ENCODE assay signal across 8 cellular contexts in the genomic region with DNA sequence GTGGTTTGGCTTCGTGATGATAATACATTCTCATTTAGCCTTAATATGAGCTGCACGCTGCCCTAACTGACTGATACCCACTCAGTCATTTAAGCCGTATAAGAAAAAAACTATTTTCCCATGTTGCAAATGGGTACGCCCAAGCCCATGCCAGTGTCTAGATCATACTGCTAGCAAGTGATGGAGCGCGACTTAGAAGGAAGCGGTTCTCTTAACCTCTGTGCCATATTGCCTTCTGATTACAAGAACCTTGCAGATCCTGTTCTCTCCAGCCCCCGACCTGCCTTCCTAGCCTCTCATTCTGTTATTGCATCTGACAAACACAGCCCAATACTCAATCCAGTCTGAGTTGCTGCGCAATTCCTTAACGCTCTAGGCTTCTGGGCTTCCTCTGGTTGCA. TPM values are rescaled to one million over a fixed set of nuclear protein-coding genes. Genes with fewer than 3 reads are reported as not detected.
DNase-seq lines count a peak whose midpoint lies in the region; ATAC-seq, FAIRE-seq and TF ChIP-seq lines count a peak whose summit lies in the region.

No MANE protein-coding gene starts in this region.

- TF ChIP-seq EP300 in A549 (IDR thresholded peaks at IDR 0.05) (no peak), SK-N-SH (IDR thresholded peaks at IDR 0.05; ENCODE audit: borderline replicate concordance in 1 of 2, low read depth in 1 of 2, low read length in 1 of 2) (no peak)

- H3K9ac ChIP-seq in SK-N-SH (peak overlapping the region; percentile 92), neuronal stem cell (ENCODE audit: low read depth, low read length, poor library complexity) (peak overlapping the region; percentile 89)

- DNase-seq in A549 (ENCODE audit: low read depth in 1 of 2, low spot score in 1 of 2) (peak in 1 of 2 experiments; percentile 5), SK-N-SH (peak; percentile 22), neuronal stem cell (ENCODE audit: low spot score) (no peak), NCI-H2107 treated with DMSO at 0.1 percent for 48 hours (lab: John Stamatoyannopoulos, UW; ENCODE audit: unreplicated experiment) (no peak), cerebellar nuclear complex (lab: John Stamatoyannopoulos, UW) (no peak), occipital lobe (lab: John Stamatoyannopoulos, UW) (no peak)

- no peak overlapping the region for H2BK5ac ChIP-seq in neuronal stem cell (ENCODE audit: low read length)

- H3K4ac ChIP-seq in neuronal stem cell (ENCODE audit: low read length): no peak overlapping the region

- no peak overlapping the region for H2BK12ac ChIP-seq in neuronal stem cell (ENCODE audit: low read length)

- H3K4me3 ChIP-seq in A549 (peak overlapping the region; percentile 95), SK-N-SH (ENCODE audit: low read depth in 2 of 2, low read length in 1 of 2) (peak overlapping the region; percentile 89 to 97), esophagus (ENCODE audit: low read depth in 1 of 2, low read length in 2 of 2) (peak overlapping the region; percentile 94 to 97), neuronal stem cell (ENCODE audit: low read length in 2 of 2) (peak overlapping the region; percentile 67 to 96)

- ATAC-seq in A549: peak in 1 of 2 experiments; percentile 26; a peak in 3 of 6 replicates
- peak; percentile 14 for ATAC-seq in GM21526 (IDR thresholded peaks at IDR 0.05; ENCODE audit: low FRiP score, unreplicated experiment)

- H3K79me1 ChIP-seq in neuronal stem cell (ENCODE audit: low read depth, low read length): peaks cover 10% of the 10 kb centered on the region

- WGBS in A549 (ENCODE audit: missing lambda C conversion rate): 17% methylated on average over 10 of the region's 10 CpGs
- WGBS in SK-N-SH (ENCODE audit: low lambda C conversion rate): 3% methylated on average over 9 of the region's 10 CpGs
- WGBS in esophagus, 2 donors: 6 to 7% methylated on average over 10 of the region's 10 CpGs
- no CpG with 5 or more reads among the region's 10 CpGs for WGBS in neuronal stem cell (ENCODE audit: extremely low coverage in 2 of 2, insufficient read length in 2 of 2, insufficient replicate concordance in 1 of 2), 2 donors

- no peak for TF ChIP-seq CTCF in A549 (IDR thresholded peaks at IDR 0.05)
- TF ChIP-seq CTCF in SK-N-SH (IDR thresholded peaks at IDR 0.05): no peak

- H3F3A ChIP-seq in SK-N-SH (replicated peaks; ENCODE audit: insufficient read depth): no peaks in the 10 kb centered on the region

- peak overlapping the region; percentile 95 for H3K4me2 ChIP-seq in A549
- H3K4me2 ChIP-seq in SK-N-SH: peak overlapping the region; percentile 96
- peak overlapping the region; percentile 95 for H3K4me2 ChIP-seq in neuronal stem cell (ENCODE audit: insufficient read depth, low read length, poor library complexity, severe bottlenecking)

- CTCF ChIA-PET in A549 (lab: Yijun Ruan, JAX) (no interaction called here), SK-N-SH (lab: Yijun Ruan, JAX) (interaction anchor here (1.8 kb wide), 1 partner anchor 17 kb away, joined by 6 read pairs; no protein-coding TSS in a partner anchor)

- H3K36me3 ChIP-seq in SK-N-SH (replicated peaks in 1 of 2; ENCODE audit: control insufficient read depth in 1 of 2, insufficient read depth in 2 of 2, low read length in 1 of 2): peaks cover 8 to 11% of the 10 kb centered on the region in 2 experiments
- peaks cover 0 to 4% of the 10 kb centered on the region in 2 donors for H3K36me3 ChIP-seq in esophagus (ENCODE audit: control insufficient read depth in 2 of 2, insufficient read depth in 2 of 2, low read length in 1 of 2)
- peaks cover 1 to 27% of the 10 kb centered on the region in 2 donors for H3K36me3 ChIP-seq in neuronal stem cell (replicated peaks in 1 of 2; ENCODE audit: control insufficient read depth in 2 of 2, insufficient read depth in 2 of 2, low read length in 2 of 2)

- H3K79me2 ChIP-seq in SK-N-SH (ENCODE audit: insufficient read depth): peaks cover 99% of the 10 kb centered on the region

- H4K8ac ChIP-seq in neuronal stem cell (ENCODE audit: low read depth, low read length): no peak overlapping the region

- peak overlapping the region; percentile 83 to 93 for H3K27ac ChIP-seq in A549
- peak overlapping the region; percentile 69 to 83; a peak in 3 of 4 replicates for H3K27ac ChIP-seq in SK-N-SH (ENCODE audit: low read depth in 2 of 2, low read length in 1 of 2)
- peak overlapping the region; percentile 88 for H3K27ac ChIP-seq in esophagus (ENCODE audit: low read depth in 2 of 2, low read length in 1 of 2)
- H3K27ac ChIP-seq in neuronal stem cell (replicated peaks; ENCODE audit: low read length): no peak overlapping the region

- H2BK15ac ChIP-seq in neuronal stem cell (ENCODE audit: low read length): no peak overlapping the region

- H3K27me3 ChIP-seq in SK-N-SH (ENCODE audit: insufficient read depth) (no peaks in the 10 kb centered on the region), esophagus (ENCODE audit: control insufficient read depth in 1 of 2, insufficient read depth in 2 of 2, low read length in 2 of 2) (no peaks in the 10 kb centered on the region), neuronal stem cell (ENCODE audit: control insufficient read depth in 3 of 3, insufficient read depth in 3 of 3, low read depth in 1 of 3, low read length in 3 of 3) (no peaks in the 10 kb centered on the region)

- H2BK120ac ChIP-seq in neuronal stem cell (ENCODE audit: low read depth, low read length): no peak overlapping the region

- no peak overlapping the region for H3K14ac ChIP-seq in neuronal stem cell (ENCODE audit: low read length)

- H2AK5ac ChIP-seq in neuronal stem cell (ENCODE audit: low read depth, low read length): no peak overlapping the region

- H3K9me2 ChIP-seq in SK-N-SH: no peaks in the 10 kb centered on the region

- TF ChIP-seq RAD21 in A549 (conservative IDR thresholded peaks at IDR 0.05 in 1 of 2, IDR thresholded peaks at IDR 0.05 in 1 of 2) (no peak), SK-N-SH (IDR thresholded peaks at IDR 0.05; ENCODE audit: low read length) (no peak)

- H4K91ac ChIP-seq in neuronal stem cell (ENCODE audit: low read depth, low read length, poor library complexity): no peak overlapping the region

- no peaks in the 10 kb centered on the region for H3K9me3 ChIP-seq in A549
- no peaks in the 10 kb centered on the region for H3K9me3 ChIP-seq in SK-N-SH
- H3K9me3 ChIP-seq in esophagus (ENCODE audit: control insufficient read depth in 2 of 2, insufficient read depth in 1 of 2, low read depth in 1 of 2, low read length in 1 of 2): no peaks in the 10 kb centered on the region
- H3K9me3 ChIP-seq in neuronal stem cell (replicated peaks in 1 of 2; ENCODE audit: control insufficient read depth in 2 of 2, insufficient read depth in 1 of 2, low read depth in 1 of 2, low read length in 2 of 2): no peaks in the 10 kb centered on the region

- no peak overlapping the region for H3K23ac ChIP-seq in neuronal stem cell (ENCODE audit: low read depth, low read length, poor library complexity)

- H3K4me1 ChIP-seq in A549: peaks cover 15% of the 10 kb centered on the region
- peaks cover 0 to 15% of the 10 kb centered on the region in 2 experiments; a peak in 3 of 4 replicates for H3K4me1 ChIP-seq in SK-N-SH (ENCODE audit: control insufficient read depth in 1 of 2, insufficient read depth in 2 of 2, low read depth in 1 of 2, low read length in 1 of 2)
- H3K4me1 ChIP-seq in esophagus (ENCODE audit: control insufficient read depth in 2 of 2, insufficient read depth in 2 of 2, low read length in 1 of 2): peaks cover 5 to 7% of the 10 kb centered on the region in 2 donors
- peaks cover 7 to 8% of the 10 kb centered on the region in 2 donors for H3K4me1 ChIP-seq in neuronal stem cell (ENCODE audit: control insufficient read depth in 2 of 2, insufficient read depth in 1 of 2, low read depth in 1 of 2, low read length in 2 of 2)

- no peak for TF ChIP-seq POLR2A in A549 (IDR thresholded peaks at IDR 0.05; ENCODE audit: low read length)

- H3K18ac ChIP-seq in neuronal stem cell (ENCODE audit: low read length): no peak overlapping the region

- H4K20me1 ChIP-seq in SK-N-SH (ENCODE audit: insufficient read depth): no peaks in the 10 kb centered on the region; the same call in 1 of the 2 replicates

- POLR2A ChIA-PET in A549 (lab: Yijun Ruan, JAX) (no interaction called here), SK-N-SH (lab: Yijun Ruan, JAX) (no interaction called here)

- H2AFZ ChIP-seq in SK-N-SH (ENCODE audit: low read depth) (peak overlapping the region; percentile 79; the same call in 1 of the 2 replicates), neuronal stem cell (ENCODE audit: low read length) (peak overlapping the region; percentile 92)

- FAIRE-seq in A549 (lab: Jason Lieb, UNC): no peak

RNA-seq across cellular contexts. Expression of a gene that starts 0.6 kb away (rescaled TPM):
- polyA plus RNA-seq in A549 (2011; rRNA removed) (15.5 and 21.0 TPM in 2 replicates), A549 (2017; fragmentation: RNase III; extraction: RNeasy Plus Mini Kit Qiagen cat#74134 plus additional on column Dnase treatment) (13.3 to 13.5 TPM (median 13.4 TPM) in 3 replicates), SK-N-SH (2012; rRNA removed) (11.7 and 16.6 TPM in 2 replicates), esophagus (1 to 10 TPM; 5.0 to 8.0 TPM)
- 4.8 and 5.4 TPM in 2 replicates for polyA plus RNA-seq in A549 (2012; cell fraction: cytosol; rRNA removed)
- 6.6 and 11.8 TPM in 2 replicates for polyA plus RNA-seq in A549 (2012; cell fraction: nucleus; rRNA removed)
- polyA minus RNA-seq in A549 (2011; rRNA and poly(A)+ RNA removed): 9.5 and 15.6 TPM in 2 replicates
- 16.4 and 18.1 TPM in 2 replicates for polyA plus RNA-seq in SK-N-SH (2012; cell fraction: cytosol; rRNA removed)
- 25.3 and 39.5 TPM in 2 replicates for polyA plus RNA-seq in SK-N-SH (2012; cell fraction: nucleus; rRNA removed)
- 44.0 TPM for polyA plus RNA-seq in neuronal stem cell (2013, experiment 1 of 2)
- polyA plus RNA-seq in neuronal stem cell (2013, experiment 2 of 2): 43.6 TPM
- 48.2 TPM for total RNA-seq in occipital lobe

RNA-seq across cellular contexts. Expression of a gene that starts 0.7 kb away (rescaled TPM):
- polyA plus RNA-seq in A549 (2011; rRNA removed) (3.7 and 4.2 TPM in 2 replicates), A549 (2017; fragmentation: RNase III; extraction: RNeasy Plus Mini Kit Qiagen cat#74134 plus additional on column Dnase treatment) (6.3 to 6.5 TPM (median 6.5 TPM) in 3 replicates), SK-N-SH (2012; rRNA removed) (1.8 and 1.9 TPM in 2 replicates), esophagus (1 to 10 TPM; 1.8 to 3.0 TPM)
- polyA plus RNA-seq in A549 (2012; cell fraction: cytosol; rRNA removed): 1.7 TPM in 2 replicates
- polyA plus RNA-seq in A549 (2012; cell fraction: nucleus; rRNA removed): 3.2 and 3.3 TPM in 2 replicates
- polyA minus RNA-seq in A549 (2011; rRNA and poly(A)+ RNA removed): 1.4 and 1.7 TPM in 2 replicates
- 3.7 and 4.4 TPM in 2 replicates for polyA plus RNA-seq in SK-N-SH (2012; cell fraction: cytosol; rRNA removed)
- polyA plus RNA-seq in SK-N-SH (2012; cell fraction: nucleus; rRNA removed): 1.7 and 2.4 TPM in 2 replicates
- polyA plus RNA-seq in neuronal stem cell (2013, experiment 1 of 2): 11.4 TPM
- polyA plus RNA-seq in neuronal stem cell (2013, experiment 2 of 2): 11.8 TPM
- 7.5 TPM for total RNA-seq in occipital lobe
